8 cellular contexts compared by ENCODE assay signal in the genomic region with DNA sequence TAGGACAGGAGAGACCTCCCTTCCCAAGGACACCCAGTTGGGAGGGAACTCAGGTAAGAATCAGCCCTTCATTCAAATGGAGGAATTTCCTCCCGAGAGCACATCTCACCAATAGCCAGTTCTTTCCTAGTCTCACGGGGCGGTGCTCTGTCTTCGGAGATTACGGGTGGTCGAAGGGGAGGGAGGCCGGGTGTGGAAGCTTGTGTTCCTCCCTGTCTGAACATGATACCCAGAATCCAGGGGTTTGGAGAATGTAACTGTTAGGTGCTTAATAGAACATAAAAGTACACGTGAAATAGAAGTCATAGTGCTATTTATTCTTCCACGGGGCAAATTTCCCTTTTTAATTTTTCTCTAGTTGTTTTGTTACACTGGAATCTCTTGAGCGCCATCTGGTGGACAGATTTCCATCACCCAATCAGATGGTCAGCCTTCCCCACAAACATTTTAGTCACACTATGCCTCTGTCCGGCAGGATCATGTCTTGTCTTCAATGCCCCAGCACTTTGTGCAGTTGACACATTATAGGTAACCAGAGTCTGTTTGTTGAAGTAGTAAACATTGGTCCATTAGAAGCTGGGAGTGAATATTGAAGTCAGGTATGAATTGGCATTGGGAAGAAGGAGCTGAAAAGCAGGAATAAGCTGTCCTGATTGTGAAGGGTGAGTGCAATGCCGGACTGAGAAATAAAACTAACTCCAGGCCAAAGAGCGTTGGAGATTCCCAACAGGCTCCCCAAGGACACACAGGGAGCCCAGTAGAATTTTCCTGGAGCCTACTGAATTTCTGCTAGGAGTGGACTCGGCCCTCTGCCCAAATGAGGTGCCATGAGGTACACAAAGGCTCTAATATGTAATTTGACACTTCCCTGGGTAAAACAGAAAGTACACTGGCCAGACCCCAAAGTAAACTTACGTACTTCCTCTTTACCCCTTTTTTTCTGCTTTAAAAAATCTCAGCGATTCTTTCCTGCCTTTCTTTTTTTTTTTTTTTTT. TPM values are rescaled to one million over a fixed set of nuclear protein-coding genes. Genes with fewer than 3 reads are reported as not detected.
A peak's percentile ranks its signal among the peaks of the same experiment; 100 is the strongest.
DNase-seq lines count a peak whose midpoint lies in the region; ATAC-seq, FAIRE-seq and TF ChIP-seq lines count a peak whose summit lies in the region.

No MANE protein-coding gene starts in this region.

- H3K36me3 ChIP-seq in endothelial cell of umbilical vein (ENCODE audit: control insufficient read depth in 2 of 2, extremely low read depth in 1 of 2, insufficient read depth in 2 of 2, low read length in 2 of 2): no peaks in the 10 kb centered on the region

- peaks cover 4 to 6% of the 10 kb centered on the region in 2 experiments for H3K27me3 ChIP-seq in endothelial cell of umbilical vein (ENCODE audit: control insufficient read depth in 2 of 2, insufficient read depth in 2 of 2, low read length in 2 of 2)

- peak overlapping the region; percentile 27 for H3K4me3 Mint-ChIP-seq in activated CD8-positive, alpha-beta memory T cell treated with anti-CD3 and anti-CD28 coated beads, Interleukin-2, amount 10 ng/mL, durations not matched to agents 7 days and 5 days

- H3K4me1 Mint-ChIP-seq in activated CD8-positive, alpha-beta memory T cell treated with anti-CD3 and anti-CD28 coated beads, Interleukin-2, amount 10 ng/mL, durations not matched to agents 7 days and 5 days: peaks cover 6% of the 10 kb centered on the region

- intact Hi-C loops in endothelial cell of umbilical vein (cut with micrococcal nuclease): loop anchor here (1.0 to 10.0 kb wide), 7 partner anchors 27 to 401 kb away; partner anchors contain the start of genes PHGDH and ZNF697

- dilution Hi-C loops in endothelial cell of umbilical vein (cut with MboI; ENCODE audit: extremely low pct_ligation_motif_present, low sequenced_read_pairs): no loop called here

- peak overlapping the region; percentile 93 for H2AFZ ChIP-seq in endothelial cell of umbilical vein (ENCODE audit: low read depth, low read length)

- no TSS peak for BruUV-seq in endothelial cell of umbilical vein (replicated peaks; lab: Mats Ljungman, UMichigan)

- no peaks in the 10 kb centered on the region for H3K9me3 ChIP-seq in endothelial cell of umbilical vein (replicated peaks; ENCODE audit: control insufficient read depth, insufficient read depth, low read length)

- H3K9me1 ChIP-seq in endothelial cell of umbilical vein (replicated peaks; ENCODE audit: control insufficient read depth, extremely low read depth, insufficient read depth, low read length): no peaks in the 10 kb centered on the region

- no peak for TF ChIP-seq POLR2A in endothelial cell of umbilical vein (IDR thresholded peaks at IDR 0.05; ENCODE audit: low read depth, low read length)

- H3K9me3 Mint-ChIP-seq in activated CD8-positive, alpha-beta memory T cell treated with anti-CD3 and anti-CD28 coated beads, Interleukin-2, amount 10 ng/mL, durations not matched to agents 7 days and 5 days (ENCODE audit: low read depth): no peaks in the 10 kb centered on the region

- DNase-seq in SIG-M5 treated with dmso at 0.1 percent for 504 hours (lab: John Stamatoyannopoulos, UW; ENCODE audit: unreplicated experiment) (peak; percentile 64), SIG-M5 (lab: John Stamatoyannopoulos, UW) (no peak), HT-29 (ENCODE audit: low spot score) (peak; percentile 96), NOMO-1 (lab: John Stamatoyannopoulos, UW; ENCODE audit: unreplicated experiment in 2 of 2) (peak; percentile 43 to 77), endothelial cell of umbilical vein (ENCODE audit: low read depth, low spot score) (peak; percentile 92), middle frontal gyrus (ENCODE audit: extremely low spot score, low spot score) (peak; percentile 81)
- DNase-seq in activated CD8-positive, alpha-beta memory T cell treated with anti-CD3 and anti-CD28 coated beads, Interleukin-2, amount 10 ng/mL, durations not matched to agents 7 days and 5 days: peak; percentile 77
- DNase-seq in stimulated activated CD8-positive, alpha-beta memory T cell treated with anti-CD3 and anti-CD28 coated beads, Interleukin-4, amount 100 ng/mL, for 1 hour (ENCODE audit: low read depth in 2 of 2, low spot score in 1 of 2): peak; percentile 15 to 29

- H3K9ac ChIP-seq in endothelial cell of umbilical vein (replicated peaks; ENCODE audit: extremely low read depth, insufficient read depth, low read length): peak overlapping the region; percentile 56

- POLR2A ChIA-PET in endothelial cell of umbilical vein (lab: Charles Lee): interaction anchor here (1.3 to 1.4 kb wide), 2 partner anchors 28 to 64 kb away, joined by 4 to 9 read pairs; partner anchors contain the start of gene ZNF697

- H3K4me1 ChIP-seq in endothelial cell of umbilical vein (ENCODE audit: control insufficient read depth, extremely low read depth, insufficient read depth, low read length): peaks cover 42% of the 10 kb centered on the region

- no peak for ATAC-seq in activated CD8-positive, alpha-beta memory T cell treated with anti-CD3 and anti-CD28 coated beads, Interleukin-2, amount 10 ng/mL, durations not matched to agents 7 days and 5 days

- peak overlapping the region; percentile 32 to 86 (median 66) for H3K4me3 ChIP-seq in endothelial cell of umbilical vein (replicated peaks in 1 of 3; ENCODE audit: insufficient read depth in 1 of 3, low read depth in 1 of 3, low read length in 3 of 3)

- H4K20me1 ChIP-seq in endothelial cell of umbilical vein (replicated peaks; ENCODE audit: control insufficient read depth, extremely low read depth, insufficient read depth, low read length): no peaks in the 10 kb centered on the region

- TF ChIP-seq CTCF in endothelial cell of umbilical vein (IDR thresholded peaks at IDR 0.05; ENCODE audit: extremely low read depth in 1 of 2, insufficient read depth in 1 of 2, low read depth in 1 of 2, low read length in 2 of 2): peak; percentile 64 to 77

- peak; percentile 81 for FAIRE-seq in endothelial cell of umbilical vein (lab: Jason Lieb, UNC)

- H3K27me3 Mint-ChIP-seq in activated CD8-positive, alpha-beta memory T cell treated with anti-CD3 and anti-CD28 coated beads, Interleukin-2, amount 10 ng/mL, durations not matched to agents 7 days and 5 days: peaks cover 37% of the 10 kb centered on the region

- H3K27ac ChIP-seq in endothelial cell of umbilical vein (ENCODE audit: insufficient read depth, low read depth, low read length): peak overlapping the region; percentile 78

- H3K36me3 Mint-ChIP-seq in activated CD8-positive, alpha-beta memory T cell treated with anti-CD3 and anti-CD28 coated beads, Interleukin-2, amount 10 ng/mL, durations not matched to agents 7 days and 5 days: no peaks in the 10 kb centered on the region

- no peaks in the 10 kb centered on the region for H3K79me2 ChIP-seq in endothelial cell of umbilical vein (ENCODE audit: control insufficient read depth, insufficient read depth, low read length)

- H3K4me2 ChIP-seq in endothelial cell of umbilical vein (ENCODE audit: insufficient read depth, low read length): peak overlapping the region; percentile 98

- CTCF ChIA-PET in activated CD8-positive, alpha-beta memory T cell treated with anti-CD3 and anti-CD28 coated beads, Interleukin-2, amount 10 ng/mL, durations not matched to agents 7 days and 5 days (lab: Charles Lee): interaction anchor here (0.6 to 5.6 kb wide), 13 partner anchors 9 to 70 kb away, joined by 3 to 46 read pairs (median 7); partner anchors contain the start of gene PHGDH
- CTCF ChIA-PET in endothelial cell of umbilical vein (lab: Charles Lee): interaction anchor here (0.6 to 6.5 kb wide), 36 partner anchors 9 to 501 kb away, joined by 3 to 163 read pairs (median 6); partner anchors contain the start of genes PHGDH, SEC22B and ZNF697

- H3K27ac Mint-ChIP-seq in activated CD8-positive, alpha-beta memory T cell treated with anti-CD3 and anti-CD28 coated beads, Interleukin-2, amount 10 ng/mL, durations not matched to agents 7 days and 5 days: no peak overlapping the region

TF ChIP-seq in endothelial cell of umbilical vein, 7 proteins besides CTCF, POLR2A, EP300 and RAD21 (continues in another document):
- TF ChIP-seq, protein P1, sequence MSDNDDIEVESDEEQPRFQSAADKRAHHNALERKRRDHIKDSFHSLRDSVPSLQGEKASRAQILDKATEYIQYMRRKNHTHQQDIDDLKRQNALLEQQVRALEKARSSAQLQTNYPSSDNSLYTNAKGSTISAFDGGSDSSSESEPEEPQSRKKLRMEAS (IDR thresholded peaks at IDR 0.05; ENCODE audit: insufficient read depth, insufficient read length): no peak
- TF ChIP-seq MYC (IDR thresholded peaks at IDR 0.05; ENCODE audit: low read depth, low read length) (no peak), FOS (IDR thresholded peaks at IDR 0.05; ENCODE audit: borderline replicate concordance, insufficient read depth, low read length) (no peak), JUN (IDR thresholded peaks at IDR 0.05; ENCODE audit: borderline replicate concordance, insufficient read depth, insufficient read length, low read depth) (no peak), POLR2AphosphoS5 (IDR thresholded peaks at IDR 0.05; ENCODE audit: insufficient read depth, low read depth, low read length) (no peak)

RNA-seq across cellular contexts. Expression of gene ZNF697, which starts 27.6 kb away (rescaled TPM):
- total RNA-seq in HT-29 (2014; rRNA removed; shearing (Covaris generic)): 1.3 and 1.8 TPM in 2 replicates
- total RNA-seq in activated CD8-positive, alpha-beta memory T cell treated with anti-CD3 and anti-CD28 coated beads, Interleukin-2, amount 10 ng/mL, durations not matched to agents 7 days and 5 days: under 1 TPM; 0.06 to 0.47 TPM
- 14.1 and 15.0 TPM in 2 replicates for total RNA-seq in endothelial cell of umbilical vein
- 6.2 and 6.3 TPM in 2 replicates for polyA plus RNA-seq in endothelial cell of umbilical vein
- polyA plus RNA-seq in endothelial cell of umbilical vein (2011; cell fraction: cytosol; rRNA removed): 5.2 and 5.9 TPM in 2 replicates
- polyA plus RNA-seq in endothelial cell of umbilical vein (2011; cell fraction: nucleus; rRNA removed): 14.7 and 17.0 TPM in 2 replicates
- polyA plus RNA-seq in endothelial cell of umbilical vein (2012): 11.7 and 13.9 TPM in 2 replicates
- 15.0 and 16.5 TPM in 2 replicates for polyA minus RNA-seq in endothelial cell of umbilical vein
- 2.8 TPM for polyA minus RNA-seq in endothelial cell of umbilical vein (2011; cell fraction: cytosol; rRNA and poly(A)+ RNA removed)
- 30.5 and 32.3 TPM in 2 replicates for polyA minus RNA-seq in endothelial cell of umbilical vein (2011; cell fraction: nucleus; rRNA and poly(A)+ RNA removed)

RNA-seq across cellular contexts. Expression of gene PHGDH, which starts 36.1 kb away (rescaled TPM):
- total RNA-seq in HT-29 (2014; rRNA removed; shearing (Covaris generic)): 59.1 and 60.3 TPM in 2 replicates
- total RNA-seq in activated CD8-positive, alpha-beta memory T cell treated with anti-CD3 and anti-CD28 coated beads, Interleukin-2, amount 10 ng/mL, durations not matched to agents 7 days and 5 days: 100 to 1,000 TPM; 165 to 209 TPM
- total RNA-seq in endothelial cell of umbilical vein: 101 and 120 TPM in 2 replicates
- 33.2 and 37.9 TPM in 2 replicates for polyA plus RNA-seq in endothelial cell of umbilical vein
- polyA plus RNA-seq in endothelial cell of umbilical vein (2011; cell fraction: cytosol; rRNA removed): 37.2 and 37.8 TPM in 2 replicates
- polyA plus RNA-seq in endothelial cell of umbilical vein (2011; cell fraction: nucleus; rRNA removed): 42.6 and 45.2 TPM in 2 replicates
- 9.8 and 26.9 TPM in 2 replicates for polyA plus RNA-seq in endothelial cell of umbilical vein (2012)
- 66.7 and 76.5 TPM in 2 replicates for polyA minus RNA-seq in endothelial cell of umbilical vein
- 201 TPM for polyA minus RNA-seq in endothelial cell of umbilical vein (2011; cell fraction: cytosol; rRNA and poly(A)+ RNA removed)
- 39.4 and 42.3 TPM in 2 replicates for polyA minus RNA-seq in endothelial cell of umbilical vein (2011; cell fraction: nucleus; rRNA and poly(A)+ RNA removed)
